ENCODE assay signal across 20 cellular contexts in genomic region chr1:156904187-156904959, GRCh38. TPM values are rescaled to one million over a fixed set of nuclear protein-coding genes. Genes with fewer than 3 reads are reported as not detected.
DNase-seq lines count a peak whose midpoint lies in the region; ATAC-seq and TF ChIP-seq lines count a peak whose summit lies in the region.
"Had no signal": no experiment of that assay in that cellular context is flagged by ENCODE, and none has a peak within 500 bp of the region (broad histone marks: within the 10 kb centered on the region; RNA-seq: fewer than 3 reads in every experiment).

No MANE protein-coding gene starts in this region.

- intact Hi-C loops in left ventricle myocardium inferior (cut with micrococcal nuclease) = no loop called here
- intact Hi-C loops in left cardiac atrium (cut with DNase I) = no loop called here

- H3K9me3 ChIP-seq in left ventricle myocardium inferior (replicated peaks) = no peaks in the 10 kb centered on the region
- H3K9me3 ChIP-seq in skeletal muscle tissue (ENCODE audit: control insufficient read depth in 3 of 3, low read length in 3 of 3) = no peaks in the 10 kb centered on the region

- H3K4me3 ChIP-seq in left ventricle myocardium inferior (peak overlapping the region; percentile 30), skeletal muscle tissue (ENCODE audit: low read length in 3 of 3) (no peak overlapping the region)

- H3K36me3 ChIP-seq in left ventricle myocardium inferior (peaks cover 36% of the 10 kb centered on the region), skeletal muscle tissue (ENCODE audit: control insufficient read depth in 3 of 3, insufficient read depth in 3 of 3, low read length in 3 of 3) (peaks cover 4 to 9% (median 4%) of the 10 kb centered on the region in 3 donors)

- TF ChIP-seq CTCF in left ventricle myocardium inferior (IDR thresholded peaks at IDR 0.05; ENCODE audit: borderline replicate concordance) (no peak), endothelial cell (IDR thresholded peaks at IDR 0.05; ENCODE audit: unreplicated experiment) (no peak)

- ATAC-seq in left cardiac atrium (no peak), GM21423 (IDR thresholded peaks at IDR 0.05; ENCODE audit: unreplicated experiment) (no peak)
- no peak for ATAC-seq in stimulated activated naive B cell treated with anti-CD40 and anti-IgM and Interleukin-4, amounts not matched to agents 10 μg/mL and 1 μg/mL and 100 μg/mL, for 72 hours (replicated peaks)
- ATAC-seq: Panc1 had no signal

- peaks cover 35% of the 10 kb centered on the region for H3K27me3 ChIP-seq in left ventricle myocardium inferior (ENCODE audit: low read depth)
- H3K27me3 ChIP-seq in skeletal muscle tissue (ENCODE audit: control insufficient read depth in 3 of 3, insufficient read depth in 3 of 3, low read length in 3 of 3) = peaks cover 22 to 35% (median 26%) of the 10 kb centered on the region in 3 donors

- H3K4me1 ChIP-seq in left ventricle myocardium inferior (peaks cover 93% of the 10 kb centered on the region), skeletal muscle tissue (ENCODE audit: control insufficient read depth in 3 of 3, insufficient read depth in 3 of 3, low read length in 3 of 3) (peaks cover 17 to 64% (median 59%) of the 10 kb centered on the region in 3 donors)

- H3K27me3 Mint-ChIP-seq in endothelial cell (ENCODE audit: unreplicated experiment) = peaks cover 15% of the 10 kb centered on the region
- peaks cover 40 to 57% of the 10 kb centered on the region in 2 donors for H3K27me3 Mint-ChIP-seq in stimulated activated naive B cell treated with anti-CD40 and anti-IgM and Interleukin-4, amounts not matched to agents 10 μg/mL and 1 μg/mL and 100 μg/mL, for 72 hours

- H3K27ac Mint-ChIP-seq in endothelial cell (ENCODE audit: unreplicated experiment) = no peak overlapping the region
- no peak overlapping the region for H3K27ac Mint-ChIP-seq in stimulated activated naive B cell treated with anti-CD40 and anti-IgM and Interleukin-4, amounts not matched to agents 10 μg/mL and 1 μg/mL and 100 μg/mL, for 72 hours

- H3K4me1 Mint-ChIP-seq in endothelial cell (ENCODE audit: unreplicated experiment) = peaks cover 51% of the 10 kb centered on the region
- peaks cover 0 to 4% of the 10 kb centered on the region in 2 donors for H3K4me1 Mint-ChIP-seq in stimulated activated naive B cell treated with anti-CD40 and anti-IgM and Interleukin-4, amounts not matched to agents 10 μg/mL and 1 μg/mL and 100 μg/mL, for 72 hours

- peaks cover 32% of the 10 kb centered on the region for H3K36me3 Mint-ChIP-seq in endothelial cell (ENCODE audit: low read depth, unreplicated experiment)
- no peaks in the 10 kb centered on the region for H3K36me3 Mint-ChIP-seq in stimulated activated naive B cell treated with anti-CD40 and anti-IgM and Interleukin-4, amounts not matched to agents 10 μg/mL and 1 μg/mL and 100 μg/mL, for 72 hours

- no peak overlapping the region for H3K9ac ChIP-seq in skeletal muscle tissue (ENCODE audit: low read depth in 1 of 3, low read length in 3 of 3)

- no peak for DNase-seq in left ventricle myocardium inferior
- no peak for DNase-seq in left cardiac atrium
- no peak for DNase-seq in endothelial cell (ENCODE audit: low spot score)
- peak; percentile 37 to 53 for DNase-seq in lung microvascular endothelial cell (ENCODE audit: low read depth in 2 of 2)
- DNase-seq in nucleus accumbens (lab: John Stamatoyannopoulos, UW) = no peak
- no peak for DNase-seq in stimulated activated naive B cell treated with anti-CD40 and anti-IgM and Interleukin-4, amounts not matched to agents 10 μg/mL and 1 μg/mL and 100 μg/mL, for 72 hours
- DNase-seq: DMS153, Karpas-422, NCI-H1092, NCI-H1417 treated with DMSO at 0.1 percent for 48 hours, NCI-H1694 treated with DMSO at 0.1 percent for 48 hours, NCI-H2081, NCI-H2227 treated with DMSO at 0.1 percent for 48 hours, NCI-H526 treated with DMSO at 0.1 percent for 48 hours had no signal

- H3K9me3 Mint-ChIP-seq in endothelial cell (ENCODE audit: unreplicated experiment) = no peaks in the 10 kb centered on the region
- no peaks in the 10 kb centered on the region for H3K9me3 Mint-ChIP-seq in stimulated activated naive B cell treated with anti-CD40 and anti-IgM and Interleukin-4, amounts not matched to agents 10 μg/mL and 1 μg/mL and 100 μg/mL, for 72 hours

- peak overlapping the region; percentile 65 for H3K4me3 Mint-ChIP-seq in endothelial cell (ENCODE audit: unreplicated experiment)
- no peak overlapping the region for H3K4me3 Mint-ChIP-seq in stimulated activated naive B cell treated with anti-CD40 and anti-IgM and Interleukin-4, amounts not matched to agents 10 μg/mL and 1 μg/mL and 100 μg/mL, for 72 hours

- H3K27ac ChIP-seq in left ventricle myocardium inferior (replicated peaks) = peak overlapping the region; percentile 50
- H3K27ac ChIP-seq in skeletal muscle tissue (ENCODE audit: low read depth, low read length) = peak overlapping the region; percentile 25

RNA-seq across cellular contexts. Expression of gene PEAR1, which starts 10.9 kb away (rescaled TPM):
- total RNA-seq in left ventricle myocardium inferior = 7.1 TPM
- total RNA-seq in left cardiac atrium = 10 to 100 TPM in 1 of 2 donors, 1 to 10 TPM in 1; 7.2 to 10.4 TPM
- 50.7 TPM for total RNA-seq in endothelial cell (ENCODE audit: unreplicated experiment)
- total RNA-seq in lung microvascular endothelial cell = 10.2 and 16.3 TPM in 2 replicates
- 4.7 TPM for total RNA-seq in skeletal muscle tissue
- total RNA-seq: OCI-LY7 had no signal

RNA-seq across cellular contexts. Expression of gene LRRC71, which starts 16.1 kb away (rescaled TPM):
- 0.27 TPM for total RNA-seq in left ventricle myocardium inferior
- not detected for total RNA-seq in left cardiac atrium
- total RNA-seq in endothelial cell (ENCODE audit: unreplicated experiment) = 0.95 TPM
- under 0.01 TPM in 2 replicates for total RNA-seq in lung microvascular endothelial cell
- total RNA-seq in skeletal muscle tissue = not detected
- total RNA-seq: A172, NCI-H460, OCI-LY7 had no signal

RNA-seq across cellular contexts. Expression of gene NTRK1, which starts 43.7 kb away (rescaled TPM):
- 1.0 TPM for total RNA-seq in left ventricle myocardium inferior
- total RNA-seq in left cardiac atrium = 1 to 10 TPM; 2.1 to 2.5 TPM
- 0.23 TPM for total RNA-seq in endothelial cell (ENCODE audit: unreplicated experiment)
- not detected in 2 replicates for total RNA-seq in lung microvascular endothelial cell
- 0.52 TPM for total RNA-seq in skeletal muscle tissue
- total RNA-seq: OCI-LY7 had no signal

RNA-seq across cellular contexts. Expression of gene INSRR, which starts 45.5 kb away (rescaled TPM):
- total RNA-seq in left ventricle myocardium inferior (0.41 TPM), left cardiac atrium (under 1 TPM; 0.05 to 0.12 TPM), endothelial cell (ENCODE audit: unreplicated experiment) (not detected), lung microvascular endothelial cell (not detected in 2 replicates), skeletal muscle tissue (0.52 TPM)
- total RNA-seq: A172, OCI-LY7 had no signal

Comparison
In these comparisons a context has a peak if more than half of its experiments do, and no peak if none do; other contexts are left out.
1. DNase-seq: peak in lung microvascular endothelial cell (2 of 2); none in left ventricle myocardium inferior (single experiment), left cardiac atrium (single experiment), endothelial cell (single experiment), nucleus accumbens (0 of 56) and stimulated activated naive B cell treated with anti-CD40 and anti-IgM and Interleukin-4, amounts not matched to agents 10 μg/mL and 1 μg/mL and 100 μg/mL, for 72 hours (single experiment).